ENCODE assay signal across 34 cellular contexts in the genomic region with DNA sequence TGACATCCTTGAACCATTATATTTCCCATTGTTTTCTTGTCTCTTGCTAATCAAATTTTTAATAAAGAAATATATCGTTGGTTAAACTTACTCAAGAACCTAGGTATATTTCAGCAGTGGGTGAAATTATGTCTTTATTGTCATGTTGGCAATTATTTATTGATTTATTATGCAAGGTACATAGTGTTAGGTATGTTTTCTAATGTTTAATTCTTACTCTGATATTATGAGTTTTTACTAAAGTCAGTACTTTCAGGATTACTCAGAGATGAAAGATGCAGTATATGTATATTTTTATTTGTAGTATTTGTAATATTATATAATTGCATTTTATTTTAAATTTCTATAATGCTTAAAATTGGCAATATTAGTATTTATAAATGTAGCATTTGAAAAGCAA.
"Had no signal": no experiment of that assay in that cellular context is flagged by ENCODE, and none has a peak within 500 bp of the region (broad histone marks: within the 10 kb centered on the region; RNA-seq: fewer than 3 reads in every experiment).

No MANE protein-coding gene starts in this region.

- H3K27me3 ChIP-seq: cardiac muscle cell had no signal

- H3K4me3 ChIP-seq: cardiac muscle cell had no signal

- DNase-seq: activated CD4-positive, alpha-beta memory T cell treated with anti-CD3 and anti-CD28 coated beads, Interleukin-2, amount 10 ng/mL, durations not matched to agents 7 days and 5 days; activated CD4-positive, alpha-beta T cell treated with anti-CD3 and anti-CD28 coated beads for 1 hour; activated CD4-positive, alpha-beta T cell treated with anti-CD3 and anti-CD28 coated beads for 48 hours; activated CD4-positive, CD25-positive, alpha-beta regulatory T cell; activated CD8-positive, alpha-beta memory T cell treated with anti-CD3 and anti-CD28 coated beads for 24 hours; activated CD8-positive, alpha-beta memory T cell treated with anti-CD3 and anti-CD28 coated beads, Interleukin-2, amount 10 ng/mL, durations not matched to agents 7 days and 5 days; activated CD8-positive, alpha-beta memory T cell treated with anti-CD3 and anti-CD28 coated beads, Interleukin-2, amount 50 U/mL, for 48 hours; activated effector memory CD4-positive, alpha-beta T cell treated with Interleukin-2 at 50 U/mL for 16 hours; activated naive CD4-positive, alpha-beta T cell treated with anti-CD3 and anti-CD28 coated beads, Interleukin-2, amount 50 U/mL, for 16 hours; activated naive CD8-positive, alpha-beta T cell treated with anti-CD3 and anti-CD28 coated beads for 36 hours; activated T-cell treated with anti-CD3 and anti-CD28 coated beads, Interleukin-2, amount 50 U/mL, for 48 hours; amniotic stem cell; aorta; MM.1S; MV-4-11; NCI-H1092; NCI-H1436 treated with DMSO at 0.1 percent for 48 hours; NCI-H1694 treated with DMSO at 0.1 percent for 48 hours; NCI-H2029 treated with DMSO at 0.1 percent for 48 hours; NCI-H2107; NCI-H2171; NCI-H510A; NCI-H526; NCI-H748 treated with DMSO at 0.1 percent for 48 hours; NK-92 treated with Interleukin-12 subunit alpha and Interleukin-12 subunit beta, amount 100 ng/mL, for 24 hours; PC-3; Right ventricle myocardium superior; SW 1271; T-helper 1 cell; T-helper 2 cell; T-helper 9 cell; WERI-Rb-1 had no signal

- H3K27ac ChIP-seq: cardiac muscle cell, KMS-11, WERI-Rb-1 had no signal

- H3K36me3 ChIP-seq: cardiac muscle cell, WERI-Rb-1 had no signal

- H3K9ac ChIP-seq: KMS-11 had no signal
